In genomic region chr5:175387144-175387543, GRCh38 we compare ENCODE assay signal across 1 cellular context.
TF ChIP-seq lines count a peak whose summit lies in the region.

No MANE protein-coding gene starts in this region.

TF ChIP-seq in H1, 55 proteins besides CTCF, POLR2A, EP300 and RAD21:
- TF ChIP-seq POU5F1 (IDR thresholded peaks at IDR 0.05; ENCODE audit: low read depth, low read length) = no peak
- no peak for TF ChIP-seq CEBPB (IDR thresholded peaks at IDR 0.05; ENCODE audit: low read depth, low read length)
- TF ChIP-seq BCL11A (IDR thresholded peaks at IDR 0.05; ENCODE audit: low read depth in 2 of 2, low read length in 2 of 2) = no peak
- no peak for TF ChIP-seq YY1 (IDR thresholded peaks at IDR 0.05; ENCODE audit: low read depth, low read length)
- no peak for TF ChIP-seq HDAC2 (IDR thresholded peaks at IDR 0.05; ENCODE audit: borderline replicate concordance in 1 of 2, low read depth in 2 of 2, low read length in 2 of 2)
